8 cellular contexts compared by ENCODE assay signal in genomic region chr1:235067396-235068154, GRCh38.
DNase-seq lines count a peak whose midpoint lies in the region; ATAC-seq and TF ChIP-seq lines count a peak whose summit lies in the region.

No MANE protein-coding gene starts in this region.

- intact Hi-C loops in natural killer cell (cut with micrococcal nuclease): no loop called here
- intact Hi-C loops in uterus (cut with DNase I; ENCODE audit: low total_unique reads): no loop called here

- H3K9me3 ChIP-seq in duodenal mucosa (ENCODE audit: control insufficient read depth in 1 of 2, low read length in 2 of 2): no peaks in the 10 kb centered on the region
- no peaks in the 10 kb centered on the region for H3K9me3 ChIP-seq in uterus

- peak in 1 of 2 donors; percentile 34 for ATAC-seq in natural killer cell treated with Interleukin-12 subunit alpha and Interleukin-12 subunit beta and Interleukin-15 and Interleukin-18, amount 100 ng/mL, for 72 hours
- no peak for ATAC-seq in natural killer cell
- ATAC-seq in HG03280 (IDR thresholded peaks at IDR 0.05; ENCODE audit: unreplicated experiment): no peak

- H3K27ac ChIP-seq in duodenal mucosa (ENCODE audit: low read depth, low read length) (peak overlapping the region; percentile 89), uterus (peak overlapping the region in 1 of 2 donors; percentile 19)

- H3K36me3 Mint-ChIP-seq in natural killer cell treated with Interleukin-12 subunit alpha and Interleukin-12 subunit beta and Interleukin-15 and Interleukin-18, amount 100 ng/mL, for 72 hours: no peaks in the 10 kb centered on the region
- no peaks in the 10 kb centered on the region for H3K36me3 Mint-ChIP-seq in natural killer cell

- no peak overlapping the region for H3K4me3 Mint-ChIP-seq in natural killer cell treated with Interleukin-12 subunit alpha and Interleukin-12 subunit beta and Interleukin-15 and Interleukin-18, amount 100 ng/mL, for 72 hours
- H3K4me3 Mint-ChIP-seq in natural killer cell: no peak overlapping the region

- TF ChIP-seq CTCF in natural killer cell (IDR thresholded peaks at IDR 0.05): no peak
- TF ChIP-seq CTCF in uterus (IDR thresholded peaks at IDR 0.05): no peak

- H3K9me3 Mint-ChIP-seq in natural killer cell treated with Interleukin-12 subunit alpha and Interleukin-12 subunit beta and Interleukin-15 and Interleukin-18, amount 100 ng/mL, for 72 hours: peaks cover 4% of the 10 kb centered on the region
- H3K9me3 Mint-ChIP-seq in natural killer cell: no peaks in the 10 kb centered on the region

- no peak for DNase-seq in natural killer cell treated with Interleukin-12 subunit alpha and Interleukin-12 subunit beta and Interleukin-15 and Interleukin-18, amount 100 ng/mL, for 72 hours (ENCODE audit: low spot score)
- DNase-seq in natural killer cell (no peak), NOMO-1 (lab: John Stamatoyannopoulos, UW; ENCODE audit: unreplicated experiment in 2 of 2) (peak; percentile 29 to 43), mucosa of gallbladder (ENCODE audit: low spot score) (peak; percentile 93), uterus (peak; percentile 55 to 69), NK-92 (lab: John Stamatoyannopoulos, UW; ENCODE audit: unreplicated experiment) (no peak)

- peaks cover 29 to 43% of the 10 kb centered on the region in 2 donors for H3K4me1 Mint-ChIP-seq in natural killer cell treated with Interleukin-12 subunit alpha and Interleukin-12 subunit beta and Interleukin-15 and Interleukin-18, amount 100 ng/mL, for 72 hours (ENCODE audit: low read depth in 2 of 2)
- H3K4me1 Mint-ChIP-seq in natural killer cell: peaks cover 11 to 22% of the 10 kb centered on the region in 2 donors

- no peaks in the 10 kb centered on the region for H3K27me3 Mint-ChIP-seq in natural killer cell treated with Interleukin-12 subunit alpha and Interleukin-12 subunit beta and Interleukin-15 and Interleukin-18, amount 100 ng/mL, for 72 hours
- H3K27me3 Mint-ChIP-seq in natural killer cell (ENCODE audit: low read depth in 2 of 2): peaks cover 4 to 7% of the 10 kb centered on the region in 2 donors

- H3K4me3 ChIP-seq in duodenal mucosa (ENCODE audit: low read depth in 1 of 2, low read length in 2 of 2) (peak overlapping the region; percentile 4 to 58), uterus (no peak overlapping the region)

- H3K27me3 ChIP-seq in duodenal mucosa (ENCODE audit: control insufficient read depth in 1 of 2, insufficient read depth in 2 of 2, low read length in 2 of 2) (no peaks in the 10 kb centered on the region), uterus (no peaks in the 10 kb centered on the region)

- peak overlapping the region; percentile 1 to 79 for H3K27ac Mint-ChIP-seq in natural killer cell treated with Interleukin-12 subunit alpha and Interleukin-12 subunit beta and Interleukin-15 and Interleukin-18, amount 100 ng/mL, for 72 hours
- H3K27ac Mint-ChIP-seq in natural killer cell: no peak overlapping the region

- H3K36me3 ChIP-seq in duodenal mucosa (ENCODE audit: control insufficient read depth in 1 of 2, insufficient read depth in 2 of 2, low read length in 2 of 2): no peaks in the 10 kb centered on the region
- no peaks in the 10 kb centered on the region for H3K36me3 ChIP-seq in uterus

- H3K9ac ChIP-seq in duodenal mucosa (ENCODE audit: low read depth in 1 of 2, low read length in 2 of 2): peak overlapping the region; percentile 67 to 68

- H3K4me1 ChIP-seq in duodenal mucosa (ENCODE audit: control insufficient read depth in 1 of 2, insufficient read depth in 2 of 2, low read length in 2 of 2) (peaks cover 39 to 45% of the 10 kb centered on the region in 2 donors), uterus (peaks cover 0 to 7% of the 10 kb centered on the region in 2 donors)

- no peak for TF ChIP-seq POLR2A in uterus (IDR thresholded peaks at IDR 0.05)

Comparison
In these comparisons a context has a peak if more than half of its experiments do, and no peak if none do; other contexts are left out.
1. H3K27ac Mint-ChIP-seq: peak in natural killer cell treated with Interleukin-12 subunit alpha and Interleukin-12 subunit beta and Interleukin-15 and Interleukin-18, amount 100 ng/mL, for 72 hours (2 of 2); none in natural killer cell (0 of 2).
2. DNase-seq: peak in NOMO-1 (2 of 2), mucosa of gallbladder (single experiment) and uterus (2 of 2); none in natural killer cell treated with Interleukin-12 subunit alpha and Interleukin-12 subunit beta and Interleukin-15 and Interleukin-18, amount 100 ng/mL, for 72 hours (single experiment), natural killer cell (single experiment) and NK-92 (single experiment).
3. H3K4me3 ChIP-seq: peak in duodenal mucosa (2 of 2); none in uterus (0 of 2).